ENCODE assay signal across 1 cellular context in the genomic region with DNA sequence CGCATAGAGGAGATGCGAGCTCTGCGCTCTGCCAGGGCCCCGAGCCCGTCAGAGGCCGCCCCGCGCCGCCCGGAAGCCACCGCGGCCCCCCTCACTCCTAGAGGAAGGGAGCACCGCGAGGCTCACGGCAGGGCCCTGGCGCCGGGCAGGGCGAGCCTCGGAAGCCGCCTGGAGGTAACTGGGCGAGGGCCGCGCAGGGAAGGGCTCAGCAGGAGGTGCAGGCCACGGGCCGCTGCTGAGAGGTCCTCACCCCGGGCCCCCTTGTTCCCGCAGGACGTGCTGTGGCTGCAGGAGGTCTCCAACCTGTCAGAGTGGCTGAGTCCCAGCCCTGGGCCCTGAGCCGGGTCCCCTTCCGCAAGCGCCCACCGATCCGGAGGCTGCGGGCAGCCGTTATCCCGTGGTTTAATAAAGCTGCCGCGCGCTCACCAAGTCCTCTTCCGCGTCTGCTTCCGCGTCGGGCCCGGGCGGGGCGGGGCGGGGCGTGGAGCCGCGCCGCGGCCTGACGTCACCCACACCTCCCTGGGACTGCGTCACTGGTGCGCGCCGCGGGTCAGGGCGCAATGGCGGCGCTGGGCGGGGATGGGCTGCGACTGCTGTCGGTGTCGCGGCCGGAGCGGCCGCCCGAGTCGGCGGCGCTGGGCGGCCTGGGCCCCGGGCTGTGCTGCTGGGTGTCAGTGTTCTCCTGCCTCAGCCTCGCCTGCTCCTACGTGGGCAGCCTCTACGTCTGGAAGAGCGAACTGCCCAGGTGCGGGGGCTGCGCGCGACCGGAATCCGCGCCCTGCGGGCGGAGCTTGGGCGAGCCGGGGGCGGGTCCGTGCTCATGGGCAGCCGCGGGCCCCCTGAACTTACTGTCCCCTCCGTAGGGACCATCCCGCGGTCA.
TF ChIP-seq lines count a peak whose summit lies in the region.

A gene with protein sequence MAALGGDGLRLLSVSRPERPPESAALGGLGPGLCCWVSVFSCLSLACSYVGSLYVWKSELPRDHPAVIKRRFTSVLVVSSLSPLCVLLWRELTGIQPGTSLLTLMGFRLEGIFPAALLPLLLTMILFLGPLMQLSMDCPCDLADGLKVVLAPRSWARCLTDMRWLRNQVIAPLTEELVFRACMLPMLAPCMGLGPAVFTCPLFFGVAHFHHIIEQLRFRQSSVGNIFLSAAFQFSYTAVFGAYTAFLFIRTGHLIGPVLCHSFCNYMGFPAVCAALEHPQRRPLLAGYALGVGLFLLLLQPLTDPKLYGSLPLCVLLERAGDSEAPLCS (plus strand): TSS at position 546 of the 880 bp plus-strand sequence. CDS start 15 bp downstream, at position 561.

TF ChIP-seq in H1, 55 proteins besides CTCF, POLR2A, EP300 and RAD21 (continued from another document):
- peak; percentile 97 for TF ChIP-seq TAF1 (IDR thresholded peaks at IDR 0.05; ENCODE audit: low read depth, low read length)
